8 cellular contexts compared by ENCODE assay signal in the genomic region with DNA sequence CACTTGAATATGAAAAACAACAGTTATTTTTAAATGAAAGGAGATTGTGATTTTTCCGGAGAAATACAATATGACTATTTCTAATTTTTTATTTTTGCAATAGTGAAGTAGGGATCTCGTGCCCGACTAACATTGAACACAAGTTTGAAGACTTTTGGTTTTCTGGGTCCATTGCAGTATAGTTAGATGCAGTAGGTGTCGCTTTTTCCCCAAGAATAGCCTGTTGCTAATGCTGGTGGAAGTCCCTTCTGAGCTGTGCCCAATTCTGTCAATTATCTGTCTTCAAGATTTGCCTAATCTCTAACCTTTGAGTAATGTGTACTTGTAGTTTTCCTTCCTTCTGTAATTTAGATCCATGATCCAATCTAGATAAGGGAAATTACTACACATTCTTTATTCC. TPM values are rescaled to one million over a fixed set of nuclear protein-coding genes. Genes with fewer than 3 reads are reported as not detected.
DNase-seq lines count a peak whose midpoint lies in the region; ATAC-seq and TF ChIP-seq lines count a peak whose summit lies in the region.

No MANE protein-coding gene starts in this region.

- peak; percentile 71 for ATAC-seq in GM19324 (IDR thresholded peaks at IDR 0.05; ENCODE audit: low FRiP score, unreplicated experiment)
- ATAC-seq in left colon, result peak; percentile 30
- ATAC-seq in GM21717 (IDR thresholded peaks at IDR 0.05; ENCODE audit: unreplicated experiment), result no peak

- peak; percentile 53 for DNase-seq in DMS53 treated with DMSO at 0.1 percent for 48 hours (lab: John Stamatoyannopoulos, UW; ENCODE audit: unreplicated experiment)
- DNase-seq in HT1080 (ENCODE audit: low read depth), result peak; percentile 62
- DNase-seq in NOMO-1 treated with DMSO at 0.1 percent for 48 hours (lab: John Stamatoyannopoulos, UW; ENCODE audit: unreplicated experiment), result peak; percentile 79
- peak; percentile 31 for DNase-seq in cerebellum (ENCODE audit: low spot score)
- no peak for DNase-seq in left colon
- peak in 1 of 2 donors; percentile 19 for DNase-seq in tibial nerve (ENCODE audit: low spot score in 2 of 2)

- WGBS in tibial nerve, 2 donors, result 8 to 12% methylated on average over 4 of the region's 4 CpGs

- H3K36me3 ChIP-seq in tibial nerve, result peaks cover 0 to 5% (median 0%) of the 10 kb centered on the region in 3 donors

- peak in 4 of 5 experiments; percentile 16 to 46 (median 36) for TF ChIP-seq CTCF in tibial nerve (IDR thresholded peaks at IDR 0.05)

- no peaks in the 10 kb centered on the region for H3K4me1 ChIP-seq in tibial nerve

- no peak overlapping the region for H3K27ac ChIP-seq in tibial nerve

- TF ChIP-seq EP300 in tibial nerve (IDR thresholded peaks at IDR 0.05), result no peak

- H3K4me3 ChIP-seq in tibial nerve, result no peak overlapping the region

- intact Hi-C loops in left colon (cut with DNase I, micrococcal nuclease), result no loop called here

- H3K9me3 ChIP-seq in tibial nerve, result no peaks in the 10 kb centered on the region

- TF ChIP-seq POLR2A in tibial nerve (IDR thresholded peaks at IDR 0.05), result no peak

- no peaks in the 10 kb centered on the region for H3K27me3 ChIP-seq in tibial nerve

RNA-seq across cellular contexts. Expression of a gene that starts 36.5 kb away (rescaled TPM):
- total RNA-seq in HT1080 (2014; rRNA removed; shearing (Covaris generic)), result 11.6 and 12.7 TPM in 2 replicates
- 11.9 and 13.8 TPM in 2 replicates for polyA plus RNA-seq in HT1080 (2015; cell fraction: cytosol; rRNA removed)
- 17.7 and 25.1 TPM in 2 replicates for polyA plus RNA-seq in HT1080 (2015; cell fraction: nucleus; rRNA removed)
- total RNA-seq in cerebellum (11.2 TPM), left colon (1 to 10 TPM; 3.5 to 3.8 TPM), tibial nerve (10 to 100 TPM in 3 of 4 donors, 1 to 10 TPM in 1; 6.7 to 22.3 (median 11.2) TPM)

RNA-seq across cellular contexts. Expression of a gene that starts 42.4 kb away (rescaled TPM):
- 0.03 and 0.13 TPM in 2 replicates for total RNA-seq in HT1080 (2014; rRNA removed; shearing (Covaris generic))
- polyA plus RNA-seq in HT1080 (2015; cell fraction: cytosol; rRNA removed), result 0.07 and 0.17 TPM in 2 replicates
- polyA plus RNA-seq in HT1080 (2015; cell fraction: nucleus; rRNA removed), result 0.26 TPM in 1 of 2 replicates, not detected in the other
- 0.36 TPM for total RNA-seq in cerebellum
- total RNA-seq in left colon, result under 1 TPM in 1 of 2 donors, not detected in 1; 0.56 TPM
- total RNA-seq in tibial nerve, result under 1 TPM in 1 of 4 donors, not detected in 3; 0.21 TPM

Comparison
In these comparisons a context has a peak if more than half of its experiments do, and no peak if none do; other contexts are left out.
1. DNase-seq: peak in DMS53 treated with DMSO at 0.1 percent for 48 hours (single experiment), HT1080 (single experiment), NOMO-1 treated with DMSO at 0.1 percent for 48 hours (single experiment) and cerebellum (single experiment); none in left colon (0 of 2).